In the genomic region with DNA sequence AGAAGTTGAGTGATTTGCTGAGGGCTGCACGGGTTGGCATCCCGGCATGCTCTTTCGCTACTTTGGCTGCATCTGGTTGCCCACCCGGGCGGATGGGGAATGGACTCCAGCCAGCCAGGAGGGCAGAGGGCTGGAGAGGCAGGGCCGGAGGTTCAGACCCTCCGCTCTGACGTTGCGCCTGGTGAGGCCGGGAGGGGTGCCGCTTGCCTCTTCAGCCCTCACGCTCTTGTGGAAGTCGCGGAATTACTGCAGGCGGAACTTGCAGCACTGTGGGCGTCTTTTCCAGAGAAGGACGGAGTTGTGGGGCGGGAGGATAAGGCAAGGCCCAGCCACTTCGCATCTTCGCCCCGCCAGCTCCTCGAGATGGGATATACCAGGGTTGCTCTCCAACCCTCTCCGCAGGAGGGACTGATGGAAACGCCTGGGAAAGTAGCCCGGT, we compare ENCODE assay signal across 1 cellular context.
TF ChIP-seq lines count a peak whose summit lies in the region.

No MANE protein-coding gene starts in this region.

TF ChIP-seq in GM12878, 131 proteins besides CTCF, POLR2A, EP300 and RAD21:
- TF ChIP-seq, protein P1, sequence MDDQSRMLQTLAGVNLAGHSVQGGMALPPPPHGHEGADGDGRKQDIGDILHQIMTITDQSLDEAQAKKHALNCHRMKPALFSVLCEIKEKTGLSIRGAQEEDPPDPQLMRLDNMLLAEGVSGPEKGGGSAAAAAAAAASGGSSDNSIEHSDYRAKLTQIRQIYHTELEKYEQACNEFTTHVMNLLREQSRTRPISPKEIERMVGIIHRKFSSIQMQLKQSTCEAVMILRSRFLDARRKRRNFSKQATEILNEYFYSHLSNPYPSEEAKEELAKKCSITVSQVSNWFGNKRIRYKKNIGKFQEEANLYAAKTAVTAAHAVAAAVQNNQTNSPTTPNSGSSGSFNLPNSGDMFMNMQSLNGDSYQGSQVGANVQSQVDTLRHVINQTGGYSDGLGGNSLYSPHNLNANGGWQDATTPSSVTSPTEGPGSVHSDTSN (IDR thresholded peaks at IDR 0.05; ENCODE audit: insufficient replicate concordance, low read depth, low read length): no peak
- TF ChIP-seq, protein P2, sequence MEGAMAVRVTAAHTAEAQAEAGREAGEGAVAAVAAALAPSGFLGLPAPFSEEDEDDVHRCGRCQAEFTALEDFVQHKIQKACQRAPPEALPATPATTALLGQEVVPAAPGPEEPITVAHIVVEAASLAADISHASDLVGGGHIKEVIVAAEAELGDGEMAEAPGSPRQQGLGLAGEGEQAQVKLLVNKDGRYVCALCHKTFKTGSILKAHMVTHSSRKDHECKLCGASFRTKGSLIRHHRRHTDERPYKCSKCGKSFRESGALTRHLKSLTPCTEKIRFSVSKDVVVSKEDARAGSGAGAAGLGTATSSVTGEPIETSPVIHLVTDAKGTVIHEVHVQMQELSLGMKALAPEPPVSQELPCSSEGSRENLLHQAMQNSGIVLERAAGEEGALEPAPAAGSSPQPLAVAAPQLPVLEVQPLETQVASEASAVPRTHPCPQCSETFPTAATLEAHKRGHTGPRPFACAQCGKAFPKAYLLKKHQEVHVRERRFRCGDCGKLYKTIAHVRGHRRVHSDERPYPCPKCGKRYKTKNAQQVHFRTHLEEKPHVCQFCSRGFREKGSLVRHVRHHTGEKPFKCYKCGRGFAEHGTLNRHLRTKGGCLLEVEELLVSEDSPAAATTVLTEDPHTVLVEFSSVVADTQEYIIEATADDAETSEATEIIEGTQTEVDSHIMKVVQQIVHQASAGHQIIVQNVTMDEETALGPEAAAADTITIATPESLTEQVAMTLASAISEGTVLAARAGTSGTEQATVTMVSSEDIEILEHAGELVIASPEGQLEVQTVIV (IDR thresholded peaks at IDR 0.05; ENCODE audit: borderline replicate concordance, partially characterized antibody): no peak
- no peak for TF ChIP-seq ZSCAN29 (IDR thresholded peaks at IDR 0.05)
- TF ChIP-seq ZNF274 (IDR thresholded peaks at IDR 0.05; ENCODE audit: insufficient read depth, insufficient read length): no peak
- TF ChIP-seq SREBF1 (IDR thresholded peaks at IDR 0.05; ENCODE audit: low read length): no peak
- no peak for TF ChIP-seq EGR1 (IDR thresholded peaks at IDR 0.05; ENCODE audit: borderline replicate concordance in 1 of 2, low read depth in 2 of 2, low read length in 2 of 2)
- TF ChIP-seq KLF5 (IDR thresholded peaks at IDR 0.05; ENCODE audit: partially characterized antibody): no peak
- TF ChIP-seq, protein P3, sequence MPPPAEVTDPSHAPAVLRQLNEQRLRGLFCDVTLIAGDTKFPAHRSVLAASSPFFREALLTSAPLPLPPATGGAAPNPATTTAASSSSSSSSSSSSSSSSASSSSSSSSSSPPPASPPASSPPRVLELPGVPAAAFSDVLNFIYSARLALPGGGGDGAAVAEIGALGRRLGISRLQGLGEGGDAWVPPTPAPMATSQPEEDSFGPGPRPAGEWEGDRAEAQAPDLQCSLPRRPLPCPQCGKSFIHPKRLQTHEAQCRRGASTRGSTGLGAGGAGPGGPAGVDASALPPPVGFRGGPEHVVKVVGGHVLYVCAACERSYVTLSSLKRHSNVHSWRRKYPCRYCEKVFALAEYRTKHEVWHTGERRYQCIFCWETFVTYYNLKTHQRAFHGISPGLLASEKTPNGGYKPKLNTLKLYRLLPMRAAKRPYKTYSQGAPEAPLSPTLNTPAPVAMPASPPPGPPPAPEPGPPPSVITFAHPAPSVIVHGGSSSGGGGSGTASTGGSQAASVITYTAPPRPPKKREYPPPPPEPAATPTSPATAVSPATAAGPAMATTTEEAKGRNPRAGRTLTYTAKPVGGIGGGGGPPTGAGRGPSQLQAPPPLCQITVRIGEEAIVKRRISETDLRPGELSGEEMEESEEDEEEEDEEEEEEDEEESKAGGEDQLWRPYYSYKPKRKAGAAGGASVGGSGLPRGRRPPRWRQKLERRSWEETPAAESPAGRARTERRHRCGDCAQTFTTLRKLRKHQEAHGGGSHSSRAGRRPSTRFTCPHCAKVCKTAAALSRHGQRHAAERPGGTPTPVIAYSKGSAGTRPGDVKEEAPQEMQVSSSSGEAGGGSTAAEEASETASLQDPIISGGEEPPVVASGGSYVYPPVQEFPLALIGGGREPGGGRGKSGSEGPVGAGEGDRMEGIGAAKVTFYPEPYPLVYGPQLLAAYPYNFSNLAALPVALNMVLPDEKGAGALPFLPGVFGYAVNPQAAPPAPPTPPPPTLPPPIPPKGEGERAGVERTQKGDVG (CRISPR knock-in tag; IDR thresholded peaks at IDR 0.05): no peak
- TF ChIP-seq MTA3 (IDR thresholded peaks at IDR 0.05; ENCODE audit: borderline replicate concordance, low read length): no peak
- TF ChIP-seq, protein P4, sequence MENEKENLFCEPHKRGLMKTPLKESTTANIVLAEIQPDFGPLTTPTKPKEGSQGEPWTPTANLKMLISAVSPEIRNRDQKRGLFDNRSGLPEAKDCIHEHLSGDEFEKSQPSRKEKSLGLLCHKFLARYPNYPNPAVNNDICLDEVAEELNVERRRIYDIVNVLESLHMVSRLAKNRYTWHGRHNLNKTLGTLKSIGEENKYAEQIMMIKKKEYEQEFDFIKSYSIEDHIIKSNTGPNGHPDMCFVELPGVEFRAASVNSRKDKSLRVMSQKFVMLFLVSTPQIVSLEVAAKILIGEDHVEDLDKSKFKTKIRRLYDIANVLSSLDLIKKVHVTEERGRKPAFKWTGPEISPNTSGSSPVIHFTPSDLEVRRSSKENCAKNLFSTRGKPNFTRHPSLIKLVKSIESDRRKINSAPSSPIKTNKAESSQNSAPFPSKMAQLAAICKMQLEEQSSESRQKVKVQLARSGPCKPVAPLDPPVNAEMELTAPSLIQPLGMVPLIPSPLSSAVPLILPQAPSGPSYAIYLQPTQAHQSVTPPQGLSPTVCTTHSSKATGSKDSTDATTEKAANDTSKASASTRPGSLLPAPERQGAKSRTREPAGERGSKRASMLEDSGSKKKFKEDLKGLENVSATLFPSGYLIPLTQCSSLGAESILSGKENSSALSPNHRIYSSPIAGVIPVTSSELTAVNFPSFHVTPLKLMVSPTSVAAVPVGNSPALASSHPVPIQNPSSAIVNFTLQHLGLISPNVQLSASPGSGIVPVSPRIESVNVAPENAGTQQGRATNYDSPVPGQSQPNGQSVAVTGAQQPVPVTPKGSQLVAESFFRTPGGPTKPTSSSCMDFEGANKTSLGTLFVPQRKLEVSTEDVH (IDR thresholded peaks at IDR 0.05; ENCODE audit: low read depth, partially characterized antibody): no peak
- no peak for TF ChIP-seq IRF4 (IDR thresholded peaks at IDR 0.05; ENCODE audit: low read depth, low read length)
- no peak for TF ChIP-seq CHD4 (IDR thresholded peaks at IDR 0.05)
- TF ChIP-seq, protein P5, sequence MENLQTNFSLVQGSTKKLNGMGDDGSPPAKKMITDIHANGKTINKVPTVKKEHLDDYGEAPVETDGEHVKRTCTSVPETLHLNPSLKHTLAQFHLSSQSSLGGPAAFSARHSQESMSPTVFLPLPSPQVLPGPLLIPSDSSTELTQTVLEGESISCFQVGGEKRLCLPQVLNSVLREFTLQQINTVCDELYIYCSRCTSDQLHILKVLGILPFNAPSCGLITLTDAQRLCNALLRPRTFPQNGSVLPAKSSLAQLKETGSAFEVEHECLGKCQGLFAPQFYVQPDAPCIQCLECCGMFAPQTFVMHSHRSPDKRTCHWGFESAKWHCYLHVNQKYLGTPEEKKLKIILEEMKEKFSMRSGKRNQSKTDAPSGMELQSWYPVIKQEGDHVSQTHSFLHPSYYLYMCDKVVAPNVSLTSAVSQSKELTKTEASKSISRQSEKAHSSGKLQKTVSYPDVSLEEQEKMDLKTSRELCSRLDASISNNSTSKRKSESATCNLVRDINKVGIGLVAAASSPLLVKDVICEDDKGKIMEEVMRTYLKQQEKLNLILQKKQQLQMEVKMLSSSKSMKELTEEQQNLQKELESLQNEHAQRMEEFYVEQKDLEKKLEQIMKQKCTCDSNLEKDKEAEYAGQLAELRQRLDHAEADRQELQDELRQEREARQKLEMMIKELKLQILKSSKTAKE (IDR thresholded peaks at IDR 0.05; ENCODE audit: low read depth, poor library complexity, severe bottlenecking): no peak
- no peak for TF ChIP-seq NR2F1 (conservative IDR thresholded peaks at IDR 0.05)
- TF ChIP-seq ZNF207 (IDR thresholded peaks at IDR 0.05; ENCODE audit: borderline replicate concordance): no peak
- no peak for TF ChIP-seq CEBPB (IDR thresholded peaks at IDR 0.05; ENCODE audit: borderline replicate concordance in 1 of 2, low read depth in 2 of 2, low read length in 2 of 2)
- TF ChIP-seq, protein P6, sequence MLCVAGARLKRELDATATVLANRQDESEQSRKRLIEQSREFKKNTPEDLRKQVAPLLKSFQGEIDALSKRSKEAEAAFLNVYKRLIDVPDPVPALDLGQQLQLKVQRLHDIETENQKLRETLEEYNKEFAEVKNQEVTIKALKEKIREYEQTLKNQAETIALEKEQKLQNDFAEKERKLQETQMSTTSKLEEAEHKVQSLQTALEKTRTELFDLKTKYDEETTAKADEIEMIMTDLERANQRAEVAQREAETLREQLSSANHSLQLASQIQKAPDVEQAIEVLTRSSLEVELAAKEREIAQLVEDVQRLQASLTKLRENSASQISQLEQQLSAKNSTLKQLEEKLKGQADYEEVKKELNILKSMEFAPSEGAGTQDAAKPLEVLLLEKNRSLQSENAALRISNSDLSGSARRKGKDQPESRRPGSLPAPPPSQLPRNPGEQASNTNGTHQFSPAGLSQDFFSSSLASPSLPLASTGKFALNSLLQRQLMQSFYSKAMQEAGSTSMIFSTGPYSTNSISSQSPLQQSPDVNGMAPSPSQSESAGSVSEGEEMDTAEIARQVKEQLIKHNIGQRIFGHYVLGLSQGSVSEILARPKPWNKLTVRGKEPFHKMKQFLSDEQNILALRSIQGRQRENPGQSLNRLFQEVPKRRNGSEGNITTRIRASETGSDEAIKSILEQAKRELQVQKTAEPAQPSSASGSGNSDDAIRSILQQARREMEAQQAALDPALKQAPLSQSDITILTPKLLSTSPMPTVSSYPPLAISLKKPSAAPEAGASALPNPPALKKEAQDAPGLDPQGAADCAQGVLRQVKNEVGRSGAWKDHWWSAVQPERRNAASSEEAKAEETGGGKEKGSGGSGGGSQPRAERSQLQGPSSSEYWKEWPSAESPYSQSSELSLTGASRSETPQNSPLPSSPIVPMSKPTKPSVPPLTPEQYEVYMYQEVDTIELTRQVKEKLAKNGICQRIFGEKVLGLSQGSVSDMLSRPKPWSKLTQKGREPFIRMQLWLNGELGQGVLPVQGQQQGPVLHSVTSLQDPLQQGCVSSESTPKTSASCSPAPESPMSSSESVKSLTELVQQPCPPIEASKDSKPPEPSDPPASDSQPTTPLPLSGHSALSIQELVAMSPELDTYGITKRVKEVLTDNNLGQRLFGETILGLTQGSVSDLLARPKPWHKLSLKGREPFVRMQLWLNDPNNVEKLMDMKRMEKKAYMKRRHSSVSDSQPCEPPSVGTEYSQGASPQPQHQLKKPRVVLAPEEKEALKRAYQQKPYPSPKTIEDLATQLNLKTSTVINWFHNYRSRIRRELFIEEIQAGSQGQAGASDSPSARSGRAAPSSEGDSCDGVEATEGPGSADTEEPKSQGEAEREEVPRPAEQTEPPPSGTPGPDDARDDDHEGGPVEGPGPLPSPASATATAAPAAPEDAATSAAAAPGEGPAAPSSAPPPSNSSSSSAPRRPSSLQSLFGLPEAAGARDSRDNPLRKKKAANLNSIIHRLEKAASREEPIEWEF (IDR thresholded peaks at IDR 0.05; ENCODE audit: insufficient replicate concordance, low read depth, low read length): no peak
- no peak for TF ChIP-seq MYC (IDR thresholded peaks at IDR 0.05; ENCODE audit: insufficient read depth, insufficient read length, insufficient replicate concordance, low read length, severe bottlenecking)
- TF ChIP-seq HDGF (IDR thresholded peaks at IDR 0.05): no peak
- no peak for TF ChIP-seq TAF1 (IDR thresholded peaks at IDR 0.05; ENCODE audit: borderline replicate concordance, low read depth, low read length)
